ENCODE assay signal across 9 cellular contexts in the genomic region with DNA sequence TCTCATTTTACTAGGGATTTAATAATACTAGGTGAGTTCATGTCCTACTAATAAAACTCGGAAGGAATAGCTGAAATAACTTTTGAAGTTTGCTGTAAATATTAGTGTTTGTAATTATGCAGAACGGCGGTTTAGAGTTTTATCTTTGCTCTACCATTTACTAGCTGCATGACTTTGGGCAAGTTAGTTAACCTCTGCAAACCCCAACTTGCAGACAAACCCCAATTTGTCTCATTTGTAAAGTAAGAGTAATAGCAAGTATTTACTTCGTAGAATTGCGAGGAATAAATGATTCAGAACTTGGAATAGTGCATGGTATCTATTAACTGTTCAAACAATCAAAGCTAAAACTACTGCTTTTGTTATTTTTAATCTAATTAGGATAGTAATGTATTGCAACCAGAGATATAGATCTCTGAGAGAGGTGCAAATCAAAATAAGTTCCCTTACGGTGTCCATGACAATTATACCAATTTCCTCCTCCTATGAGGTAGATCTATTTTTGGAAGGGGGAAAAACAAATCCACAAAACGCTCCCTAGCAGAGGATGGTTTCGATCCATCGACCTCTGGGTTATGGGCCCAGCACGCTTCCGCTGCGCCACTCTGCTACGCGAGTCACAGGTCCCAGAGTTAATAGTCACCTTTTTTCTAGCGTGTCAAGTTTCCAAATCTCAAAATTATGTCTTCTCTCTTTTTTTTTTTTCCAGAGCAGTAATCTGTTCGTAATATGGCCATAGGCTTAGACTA. TPM values are rescaled to one million over a fixed set of nuclear protein-coding genes. Genes with fewer than 3 reads are reported as not detected.
DNase-seq lines count a peak whose midpoint lies in the region; ATAC-seq, FAIRE-seq and TF ChIP-seq lines count a peak whose summit lies in the region.
"Had no signal": no experiment of that assay in that cellular context is flagged by ENCODE, and none has a peak within 500 bp of the region (broad histone marks: within the 10 kb centered on the region; RNA-seq: fewer than 3 reads in every experiment).

No MANE protein-coding gene starts in this region.

- BruUV-seq in PC-9 (replicated peaks; lab: Mats Ljungman, UMichigan) = no TSS peak

- H3K4me3 Mint-ChIP-seq in CD4-positive, CD25-positive, alpha-beta regulatory T cell = peak overlapping the region; percentile 78 to 88 (median 86)

- H3K27me3 Mint-ChIP-seq in CD4-positive, CD25-positive, alpha-beta regulatory T cell = peaks cover 83% of the 10 kb centered on the region

- H4K20me1 ChIP-seq in PC-9 (ENCODE audit: insufficient read depth) (no peaks in the 10 kb centered on the region), keratinocyte (ENCODE audit: control insufficient read depth, extremely low read depth, insufficient read depth, low read length) (no peaks in the 10 kb centered on the region)

- CTCF ChIA-PET in PC-9 (lab: Charles Lee) = interaction anchor here (0.5 to 1.4 kb wide), 3 partner anchors 10 to 225 kb away, joined by 3 read pairs; no protein-coding TSS in a partner anchor

- peak in 1 of 2 donors; percentile 24 for ATAC-seq in CD4-positive, CD25-positive, alpha-beta regulatory T cell (ENCODE audit: low read depth in 2 of 2)

- no peaks in the 10 kb centered on the region for H3K9me1 ChIP-seq in keratinocyte (ENCODE audit: control insufficient read depth, extremely low read depth, insufficient read depth, low read length)

- DNase-seq in CD4-positive, CD25-positive, alpha-beta regulatory T cell = peak; percentile 29 to 70 (median 67)
- peak; percentile 79 for DNase-seq in HT1080 (ENCODE audit: low read depth)
- DNase-seq in PC-9 = peak; percentile 69 to 71
- peak; percentile 28 for DNase-seq in activated T-helper 9 cell treated with anti-CD3 and anti-CD28 coated beads, Interleukin-2, amount 50 U/mL, for 16 hours (ENCODE audit: low read depth)
- DNase-seq in keratinocyte (ENCODE audit: low read depth, low spot score) = no peak
- no peak for DNase-seq in SIG-M5 treated with dmso at 0.1 percent for 504 hours (lab: John Stamatoyannopoulos, UW; ENCODE audit: unreplicated experiment)
- DNase-seq in germinal center (ENCODE audit: low spot score) = no peak
- no peak for DNase-seq in NCI-H187 (lab: John Stamatoyannopoulos, UW)

- peak overlapping the region; percentile 78 to 97 (median 85) for H3K27ac Mint-ChIP-seq in CD4-positive, CD25-positive, alpha-beta regulatory T cell

- POLR2A ChIA-PET in PC-9 (lab: Charles Lee; ENCODE audit: unreplicated experiment) = interaction anchor here (0.6 to 0.8 kb wide), 3 partner anchors 16 to 228 kb away, joined by 3 to 6 read pairs (median 3); no protein-coding TSS in a partner anchor

- H2AFZ ChIP-seq in PC-9 = no peak overlapping the region; the same call in 1 of the 2 replicates
- H2AFZ ChIP-seq in keratinocyte (ENCODE audit: control insufficient read depth, low read length) = no peak overlapping the region

- no peaks in the 10 kb centered on the region for H3K36me3 Mint-ChIP-seq in CD4-positive, CD25-positive, alpha-beta regulatory T cell

- H3K9me3 Mint-ChIP-seq in CD4-positive, CD25-positive, alpha-beta regulatory T cell = peaks cover 0 to 4% (median 0%) of the 10 kb centered on the region in 7 donors

- peaks cover 32 to 57% (median 41%) of the 10 kb centered on the region in 4 donors for H3K4me1 Mint-ChIP-seq in CD4-positive, CD25-positive, alpha-beta regulatory T cell

- H3K27me3 ChIP-seq in CD4-positive, CD25-positive, alpha-beta regulatory T cell (ENCODE audit: control insufficient read depth, insufficient read depth, low read length) = peaks cover 58% of the 10 kb centered on the region
- H3K27me3 ChIP-seq in PC-9 (ENCODE audit: insufficient read depth, low read depth) = no peaks in the 10 kb centered on the region
- no peaks in the 10 kb centered on the region for H3K27me3 ChIP-seq in keratinocyte (ENCODE audit: control insufficient read depth, extremely low read depth, insufficient read depth, low read length)

- no peaks in the 10 kb centered on the region for H3K36me3 ChIP-seq in CD4-positive, CD25-positive, alpha-beta regulatory T cell (ENCODE audit: control insufficient read depth, insufficient read depth, low read length)
- no peaks in the 10 kb centered on the region for H3K36me3 ChIP-seq in PC-9 (ENCODE audit: low read depth)
- no peaks in the 10 kb centered on the region for H3K36me3 ChIP-seq in keratinocyte (ENCODE audit: control insufficient read depth in 2 of 2, extremely low read depth in 1 of 2, insufficient read depth in 2 of 2, low read length in 2 of 2)

- FAIRE-seq in keratinocyte (lab: Jason Lieb, UNC) = no peak
- FAIRE-seq: islet of Langerhans had no signal

- no peaks in the 10 kb centered on the region for H3K9me2 ChIP-seq in PC-9 (ENCODE audit: insufficient read depth)

- dilution Hi-C loops in keratinocyte (cut with MboI; ENCODE audit: extremely low pct_ligation_motif_present, low sequenced_read_pairs) = loop anchor here (25.0 kb wide), 1 partner anchor 207 kb away; a partner anchor contains a TSS

- intact Hi-C loops in PC-9 (cut with micrococcal nuclease; ENCODE audit: unreplicated experiment) = loop anchor here (1.0 to 5.0 kb wide), 4 partner anchors 125 to 263 kb away; a partner anchor contains a TSS

- H3K4me2 ChIP-seq in PC-9 = peak overlapping the region; percentile 87
- peak overlapping the region; percentile 90 for H3K4me2 ChIP-seq in keratinocyte (ENCODE audit: control insufficient read depth, extremely low read depth, insufficient read depth, low read depth, low read length)

- peaks cover 0 to 5% of the 10 kb centered on the region in 2 experiments for H3K9me3 ChIP-seq in CD4-positive, CD25-positive, alpha-beta regulatory T cell (ENCODE audit: control insufficient read depth in 2 of 2, low read length in 2 of 2)
- H3K9me3 ChIP-seq in PC-9 (ENCODE audit: insufficient read depth, low read depth) = no peaks in the 10 kb centered on the region
- H3K9me3 ChIP-seq in keratinocyte (ENCODE audit: control insufficient read depth, low read depth, low read length) = no peaks in the 10 kb centered on the region

- H3K4me3 ChIP-seq in CD4-positive, CD25-positive, alpha-beta regulatory T cell (ENCODE audit: low read depth, low read length) = peak overlapping the region; percentile 73
- H3K4me3 ChIP-seq in PC-9 = peak overlapping the region; percentile 85
- H3K4me3 ChIP-seq in keratinocyte (ENCODE audit: control insufficient read depth in 2 of 3, extremely low read depth in 1 of 3, insufficient read depth in 2 of 3, low read depth in 1 of 3, low read length in 3 of 3) = peak overlapping the region in 2 of 3 experiments; percentile 63 to 84

- H3F3A ChIP-seq in PC-9 (ENCODE audit: insufficient read depth, low read depth) = peaks cover 37% of the 10 kb centered on the region

- TF ChIP-seq CTCF in PC-9 (conservative IDR thresholded peaks at IDR 0.05) = no peak
- no peak for TF ChIP-seq CTCF in keratinocyte (optimal IDR thresholded peaks at IDR 0.05 in 1 of 3, IDR thresholded peaks at IDR 0.05 in 1 of 3, conservative IDR thresholded peaks at IDR 0.05 in 1 of 3; ENCODE audit: extremely low read depth in 1 of 3, insufficient read depth in 2 of 3, low read length in 3 of 3)

- no peak overlapping the region for H3K9ac ChIP-seq in keratinocyte (ENCODE audit: control insufficient read depth, extremely low read depth, insufficient read depth, low read length)

- no peaks in the 10 kb centered on the region for H3K79me2 ChIP-seq in PC-9 (ENCODE audit: low read depth)
- no peaks in the 10 kb centered on the region for H3K79me2 ChIP-seq in keratinocyte (ENCODE audit: control insufficient read depth, insufficient read depth, low read length)

- no peak overlapping the region for H3K27ac ChIP-seq in CD4-positive, CD25-positive, alpha-beta regulatory T cell (ENCODE audit: insufficient read depth, low read length, poor library complexity, severe bottlenecking)
- H3K27ac ChIP-seq in PC-9 (peak overlapping the region; percentile 66), keratinocyte (ENCODE audit: control insufficient read depth, insufficient read depth, low read length) (no peak overlapping the region)

- peaks cover 20% of the 10 kb centered on the region for H3K4me1 ChIP-seq in CD4-positive, CD25-positive, alpha-beta regulatory T cell (ENCODE audit: control insufficient read depth, insufficient read depth, low read length, poor library complexity, severe bottlenecking)
- H3K4me1 ChIP-seq in PC-9 (replicated peaks; ENCODE audit: insufficient read depth) = peaks cover 34% of the 10 kb centered on the region; the same call in 1 of the 2 replicates
- H3K4me1 ChIP-seq in keratinocyte (ENCODE audit: control insufficient read depth, extremely low read depth, insufficient read depth, low read length) = peaks cover 6% of the 10 kb centered on the region

RNA-seq across cellular contexts. Expression of a gene that starts 35.1 kb away (rescaled TPM):
- total RNA-seq in CD4-positive, CD25-positive, alpha-beta regulatory T cell = 135 TPM
- 100 to 1,000 TPM; 135 to 224 (median 140) TPM for polyA plus RNA-seq in CD4-positive, CD25-positive, alpha-beta regulatory T cell
- total RNA-seq in HT1080 (2014; rRNA removed; shearing (Covaris generic)) = 14.8 and 16.1 TPM in 2 replicates
- 21.6 and 28.0 TPM in 2 replicates for polyA plus RNA-seq in HT1080 (2015; cell fraction: cytosol; rRNA removed)
- polyA plus RNA-seq in HT1080 (2015; cell fraction: nucleus; rRNA removed) = 28.0 and 32.3 TPM in 2 replicates
- total RNA-seq in PC-9 (2021) = 28.7 and 32.9 TPM in 2 replicates
- 10.8 to 12.2 TPM (median 11.8 TPM) in 3 replicates for polyA plus RNA-seq in keratinocyte
- 2.0 TPM for polyA plus RNA-seq in keratinocyte (2011; ENCODE audit: low read depth)
- polyA plus RNA-seq in keratinocyte (2011; cell fraction: cytosol; rRNA removed) = 6.3 and 8.5 TPM in 2 replicates
- polyA plus RNA-seq in keratinocyte (2011; cell fraction: nucleus; rRNA removed) = 16.2 and 16.5 TPM in 2 replicates
- 3.1 and 7.2 TPM in 2 replicates for polyA plus RNA-seq in keratinocyte (2012; ENCODE audit: low replicate concordance)
- polyA minus RNA-seq in keratinocyte = 4.9 to 14.4 TPM (median 12.0 TPM) in 3 replicates
- 3.6 TPM for polyA minus RNA-seq in keratinocyte (2011; cell fraction: cytosol; rRNA and poly(A)+ RNA removed)
- polyA minus RNA-seq in keratinocyte (2011; cell fraction: nucleus; rRNA and poly(A)+ RNA removed) = 2.3 and 9.9 TPM in 2 replicates

RNA-seq across cellular contexts. Expression of a gene that starts 53.0 kb away (rescaled TPM):
- 62.3 TPM for total RNA-seq in CD4-positive, CD25-positive, alpha-beta regulatory T cell
- 1 to 10 TPM; 4.5 to 9.5 (median 6.8) TPM for polyA plus RNA-seq in CD4-positive, CD25-positive, alpha-beta regulatory T cell
- total RNA-seq in HT1080 (2014; rRNA removed; shearing (Covaris generic)) = 3.0 and 5.6 TPM in 2 replicates
- 4.0 and 4.5 TPM in 2 replicates for polyA plus RNA-seq in HT1080 (2015; cell fraction: cytosol; rRNA removed)
- 15.0 and 18.1 TPM in 2 replicates for polyA plus RNA-seq in HT1080 (2015; cell fraction: nucleus; rRNA removed)
- 20.7 and 23.4 TPM in 2 replicates for total RNA-seq in PC-9 (2021)
- 5.0 to 8.3 TPM (median 6.1 TPM) in 3 replicates for polyA plus RNA-seq in keratinocyte
- polyA plus RNA-seq in keratinocyte (2011; ENCODE audit: low read depth) = 1.9 TPM
- polyA plus RNA-seq in keratinocyte (2011; cell fraction: cytosol; rRNA removed) = 3.2 and 4.5 TPM in 2 replicates
- 20.0 and 21.0 TPM in 2 replicates for polyA plus RNA-seq in keratinocyte (2011; cell fraction: nucleus; rRNA removed)
- polyA plus RNA-seq in keratinocyte (2012; ENCODE audit: low replicate concordance) = 5.0 and 5.7 TPM in 2 replicates
- polyA minus RNA-seq in keratinocyte = 7.2 to 8.3 TPM (median 7.9 TPM) in 3 replicates
- 2.3 TPM for polyA minus RNA-seq in keratinocyte (2011; cell fraction: cytosol; rRNA and poly(A)+ RNA removed)
- 7.7 and 13.3 TPM in 2 replicates for polyA minus RNA-seq in keratinocyte (2011; cell fraction: nucleus; rRNA and poly(A)+ RNA removed)

Comparison
In these comparisons a context has a peak if more than half of its experiments do, and no peak if none do; other contexts are left out.
1. DNase-seq: peak in CD4-positive, CD25-positive, alpha-beta regulatory T cell (3 of 3), HT1080 (single experiment), PC-9 (2 of 2) and activated T-helper 9 cell treated with anti-CD3 and anti-CD28 coated beads, Interleukin-2, amount 50 U/mL, for 16 hours (single experiment); none in keratinocyte (single experiment), SIG-M5 treated with dmso at 0.1 percent for 504 hours (single experiment), germinal center (single experiment) and NCI-H187 (0 of 2).
2. Peak in every context shown above with its lines, with median percentiles within 50 percentile points of each other: H3K4me3 ChIP-seq.